8 cellular contexts compared by ENCODE assay signal in genomic region chr11:111417011-111417765, GRCh38. TPM values are rescaled to one million over a fixed set of nuclear protein-coding genes. Genes with fewer than 3 reads are reported as not detected.
DNase-seq lines count a peak whose midpoint lies in the region; ATAC-seq, FAIRE-seq and TF ChIP-seq lines count a peak whose summit lies in the region.

No MANE protein-coding gene starts in this region.

- peak overlapping the region; percentile 50 to 83 (median 72) for H3K27ac ChIP-seq in Peyer's patch

- TF ChIP-seq POLR2A in Peyer's patch (IDR thresholded peaks at IDR 0.05) = no peak

- peaks cover 0 to 35% (median 20%) of the 10 kb centered on the region in 4 donors for H3K4me1 ChIP-seq in Peyer's patch

- FAIRE-seq in islet of Langerhans (lab: Jason Lieb, UNC) = peak; percentile 5

- peaks cover 3% of the 10 kb centered on the region for H3K27me3 Mint-ChIP-seq in activated CD8-positive, alpha-beta memory T cell treated with anti-CD3 and anti-CD28 coated beads, Interleukin-2, amount 10 ng/mL, durations not matched to agents 7 days and 5 days

- peaks cover 51% of the 10 kb centered on the region for H3K4me1 Mint-ChIP-seq in activated CD8-positive, alpha-beta memory T cell treated with anti-CD3 and anti-CD28 coated beads, Interleukin-2, amount 10 ng/mL, durations not matched to agents 7 days and 5 days

- ATAC-seq in activated CD8-positive, alpha-beta memory T cell treated with anti-CD3 and anti-CD28 coated beads, Interleukin-2, amount 10 ng/mL, durations not matched to agents 7 days and 5 days = peak; percentile 48
- peak; percentile 46 for ATAC-seq in HG02870 (IDR thresholded peaks at IDR 0.05; ENCODE audit: unreplicated experiment)

- CTCF ChIA-PET in activated CD8-positive, alpha-beta memory T cell treated with anti-CD3 and anti-CD28 coated beads, Interleukin-2, amount 10 ng/mL, durations not matched to agents 7 days and 5 days (lab: Charles Lee) = interaction anchor here (1.0 to 2.0 kb wide), 4 partner anchors 11 to 135 kb away, joined by 3 to 22 read pairs (median 4); no protein-coding TSS in a partner anchor

- no peak overlapping the region for H3K4me3 Mint-ChIP-seq in activated CD8-positive, alpha-beta memory T cell treated with anti-CD3 and anti-CD28 coated beads, Interleukin-2, amount 10 ng/mL, durations not matched to agents 7 days and 5 days

- no peaks in the 10 kb centered on the region for H3K9me3 ChIP-seq in Peyer's patch

- no peaks in the 10 kb centered on the region for H3K27me3 ChIP-seq in Peyer's patch

- no peaks in the 10 kb centered on the region for H3K36me3 ChIP-seq in Peyer's patch

- H3K9me3 Mint-ChIP-seq in activated CD8-positive, alpha-beta memory T cell treated with anti-CD3 and anti-CD28 coated beads, Interleukin-2, amount 10 ng/mL, durations not matched to agents 7 days and 5 days (ENCODE audit: low read depth) = no peaks in the 10 kb centered on the region

- no peak for DNase-seq in activated CD8-positive, alpha-beta memory T cell treated with anti-CD3 and anti-CD28 coated beads, Interleukin-2, amount 10 ng/mL, durations not matched to agents 7 days and 5 days
- DNase-seq in activated CD8-positive, alpha-beta memory T cell treated with anti-CD3 and anti-CD28 coated beads, Interleukin-2, amount 50 U/mL, for 48 hours = no peak
- peak in 2 of 3 donors; percentile 82 to 84 for DNase-seq in Peyer's patch
- no peak for DNase-seq in ureter (ENCODE audit: low spot score)
- no peak for DNase-seq in NCI-H128 (lab: John Stamatoyannopoulos, UW; ENCODE audit: unreplicated experiment)
- no peak for DNase-seq in HUDEP-2 (lab: John Stamatoyannopoulos, UW; ENCODE audit: unreplicated experiment in 76 of 76)

- H3K27ac Mint-ChIP-seq in activated CD8-positive, alpha-beta memory T cell treated with anti-CD3 and anti-CD28 coated beads, Interleukin-2, amount 10 ng/mL, durations not matched to agents 7 days and 5 days = peak overlapping the region; percentile 61

- TF ChIP-seq CTCF in Peyer's patch (IDR thresholded peaks at IDR 0.05) = no peak

- H3K36me3 Mint-ChIP-seq in activated CD8-positive, alpha-beta memory T cell treated with anti-CD3 and anti-CD28 coated beads, Interleukin-2, amount 10 ng/mL, durations not matched to agents 7 days and 5 days = no peaks in the 10 kb centered on the region

- no peak overlapping the region for H3K4me3 ChIP-seq in Peyer's patch

RNA-seq across cellular contexts. Expression of gene POU2AF1, which starts 38.1 kb away (rescaled TPM):
- 1 to 10 TPM; 2.9 to 7.4 TPM for total RNA-seq in activated CD8-positive, alpha-beta memory T cell treated with anti-CD3 and anti-CD28 coated beads, Interleukin-2, amount 10 ng/mL, durations not matched to agents 7 days and 5 days
- total RNA-seq in Peyer's patch = 10 to 100 TPM in 1 of 4 donors, 1 to 10 TPM in 3; 5.0 to 33.0 (median 5.4) TPM
- total RNA-seq in ureter = 21.7 TPM

Comparison
In these comparisons a context has a peak if more than half of its experiments do, and no peak if none do; other contexts are left out.
1. DNase-seq: peak in Peyer's patch (2 of 3); none in activated CD8-positive, alpha-beta memory T cell treated with anti-CD3 and anti-CD28 coated beads, Interleukin-2, amount 10 ng/mL, durations not matched to agents 7 days and 5 days (single experiment), activated CD8-positive, alpha-beta memory T cell treated with anti-CD3 and anti-CD28 coated beads, Interleukin-2, amount 50 U/mL, for 48 hours (single experiment), ureter (single experiment), NCI-H128 (single experiment) and HUDEP-2 (0 of 76).